In the genomic region with DNA sequence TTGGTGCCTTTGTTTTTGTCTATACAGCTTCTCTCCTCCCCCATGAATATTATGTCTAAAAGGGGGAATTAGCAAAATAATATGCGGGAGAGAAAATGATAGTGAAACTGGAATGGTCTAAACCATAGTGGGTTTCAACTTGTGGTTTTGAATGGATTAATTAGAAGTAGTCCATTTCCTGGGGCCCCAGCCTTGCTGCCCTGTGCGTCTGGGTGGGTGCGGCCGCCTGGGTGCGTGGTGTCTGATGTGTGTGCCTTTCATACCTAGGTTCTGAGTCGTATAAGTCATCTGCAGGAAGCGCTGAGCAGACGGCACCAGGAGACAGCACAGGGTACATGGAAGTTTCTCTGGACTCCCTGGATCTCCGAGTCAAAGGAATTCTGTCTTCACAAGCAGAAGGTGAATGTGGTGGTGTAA, we compare ENCODE assay signal across 1 cellular context.
TF ChIP-seq lines count a peak whose summit lies in the region.

No MANE protein-coding gene starts in this region.

TF ChIP-seq in SK-N-SH treated with all-trans-retinoic acid at 6 μM for 48 hours, 23 proteins besides CTCF, POLR2A, EP300 and RAD21 (continued from another document):
- no peak for TF ChIP-seq TSHZ2 (CRISPR knock-in tag; IDR thresholded peaks at IDR 0.05)
